22 cellular contexts compared by ENCODE assay signal in genomic region chr15:82828064-82828463, GRCh38. TPM values are rescaled to one million over a fixed set of nuclear protein-coding genes. Genes with fewer than 3 reads are reported as not detected.
DNase-seq lines count a peak whose midpoint lies in the region; ATAC-seq and TF ChIP-seq lines count a peak whose summit lies in the region.
"Had no signal": no experiment of that assay in that cellular context is flagged by ENCODE, and none has a peak within 500 bp of the region (broad histone marks: within the 10 kb centered on the region; RNA-seq: fewer than 3 reads in every experiment).

No MANE protein-coding gene starts in this region.

- H3K4me1 Mint-ChIP-seq in CD8-positive, alpha-beta T cell (ENCODE audit: low read depth), result peaks cover 7% of the 10 kb centered on the region

- TF ChIP-seq CTCF in CD8-positive, alpha-beta T cell (IDR thresholded peaks at IDR 0.05), result no peak
- TF ChIP-seq CTCF in choroid plexus epithelial cell (conservative IDR thresholded peaks at IDR 0.05; ENCODE audit: low read depth, low read length) (no peak), liver (IDR thresholded peaks at IDR 0.05; ENCODE audit: low read depth, low read length, missing input control) (no peak)

- H3K9me3 ChIP-seq in CD8-positive, alpha-beta T cell (ENCODE audit: low read length), result no peaks in the 10 kb centered on the region
- H3K9me3 ChIP-seq in liver (ENCODE audit: control insufficient read depth in 4 of 4, low read length in 3 of 4), result no peaks in the 10 kb centered on the region
- H3K9me3 ChIP-seq: sigmoid colon, SJSA1, vagina had no signal

- no peaks in the 10 kb centered on the region for H3K27me3 ChIP-seq in CD8-positive, alpha-beta T cell (ENCODE audit: insufficient read depth, low read length)
- H3K27me3 ChIP-seq in liver (ENCODE audit: control insufficient read depth in 4 of 4, insufficient read depth in 4 of 4, low read length in 3 of 4), result no peaks in the 10 kb centered on the region
- H3K27me3 ChIP-seq: sigmoid colon, SJSA1, vagina had no signal

- no peak overlapping the region for H3K9ac ChIP-seq in liver (ENCODE audit: low read depth in 1 of 2, low read length in 2 of 2)

- intact Hi-C loops in CD8-positive, alpha-beta T cell (cut with DNase I, micrococcal nuclease), result no loop called here

- 69% methylated on average over 1 of the region's 1 CpG for WGBS in liver

- no peaks in the 10 kb centered on the region for H3K4me1 ChIP-seq in CD8-positive, alpha-beta T cell (ENCODE audit: insufficient read depth, low read length)
- peaks cover 2 to 38% (median 31%) of the 10 kb centered on the region in 4 donors for H3K4me1 ChIP-seq in liver (ENCODE audit: control insufficient read depth in 4 of 4, insufficient read depth in 4 of 4, low read length in 3 of 4)
- H3K4me1 ChIP-seq: vagina had no signal

- POLR2A ChIA-PET in CD8-positive, alpha-beta T cell (lab: Charles Lee), result no interaction called here

- no peak overlapping the region for H3K4me3 ChIP-seq in CD8-positive, alpha-beta T cell (ENCODE audit: low read depth, low read length)
- H3K4me3 ChIP-seq in choroid plexus epithelial cell (ENCODE audit: low read depth, low read length), result no peak overlapping the region
- H3K4me3 ChIP-seq in liver (ENCODE audit: low read depth in 1 of 3, low read length in 3 of 3), result no peak overlapping the region
- H3K4me3 ChIP-seq: sigmoid colon, SJSA1, vagina had no signal

- CTCF ChIA-PET in CD8-positive, alpha-beta T cell (lab: Charles Lee), result interaction anchor here (0.7 kb wide), 1 partner anchor 22 kb away, joined by 3 read pairs; no protein-coding TSS in a partner anchor

- TF ChIP-seq RAD21 in liver (IDR thresholded peaks at IDR 0.05), result peak; percentile 20 to 41

- in situ Hi-C loops in ACHN (cut with HindIII; ENCODE audit: low pct_ligation_motif_present, low pct_unique_long_range_greater_than_20kb, low sequenced_read_pairs), result no loop called here

- H3K9me3 Mint-ChIP-seq in CD8-positive, alpha-beta T cell, result no peaks in the 10 kb centered on the region
- H3K9me3 Mint-ChIP-seq: T-helper 2 cell treated with Interferon-gamma antibody and Interleukin-4, amounts not matched to agents 5 μg/mL and 100 μg/mL, for 36 hours had no signal

- peak overlapping the region; percentile 49 for H3K27ac Mint-ChIP-seq in CD8-positive, alpha-beta T cell
- H3K27ac Mint-ChIP-seq: T-helper 2 cell treated with Interferon-gamma antibody and Interleukin-4, amounts not matched to agents 5 μg/mL and 100 μg/mL, for 36 hours had no signal

- ATAC-seq in CD8-positive, alpha-beta T cell, result peak; percentile 10
- ATAC-seq in HG02623 (IDR thresholded peaks at IDR 0.05; ENCODE audit: unreplicated experiment), result no peak
- no peak for ATAC-seq in HG03469 (IDR thresholded peaks at IDR 0.05; ENCODE audit: unreplicated experiment)

- no peak overlapping the region for H3K27ac ChIP-seq in CD8-positive, alpha-beta T cell (ENCODE audit: low read depth, low read length)
- peak overlapping the region; percentile 5 to 49 for H3K27ac ChIP-seq in liver (ENCODE audit: low read depth in 1 of 2, low read length in 2 of 2)
- H3K27ac ChIP-seq: sigmoid colon, SJSA1, vagina had no signal

- H3K36me3 ChIP-seq in CD8-positive, alpha-beta T cell (ENCODE audit: insufficient read depth, low read length), result peaks cover 66% of the 10 kb centered on the region
- H3K36me3 ChIP-seq in liver (ENCODE audit: control insufficient read depth in 4 of 4, insufficient read depth in 3 of 4, low read depth in 1 of 4, low read length in 3 of 4), result peaks cover 15 to 46% (median 39%) of the 10 kb centered on the region in 4 donors

- DNase-seq in ACHN (peak; percentile 80), choroid plexus epithelial cell (ENCODE audit: low read depth) (peak; percentile 70), inferior parietal cortex (ENCODE audit: extremely low spot score) (no peak), D341Med (ENCODE audit: low spot score) (no peak)
- DNase-seq in CD8-positive, alpha-beta T cell, result no peak
- DNase-seq: activated gamma-delta T cell; AML-193; DMS 273 treated with DMSO at 0.1 percent for 48 hours; foreskin melanocyte; GF-D8; Karpas-422; NCI-H1105; NCI-H2171; sigmoid colon; stimulated activated CD4-positive, alpha-beta T cell treated with anti-CD3 and anti-CD28 coated beads, Interleukin-2, amount 100 ng/mL, for 24 hours had no signal

- peaks cover 81% of the 10 kb centered on the region for H3K36me3 Mint-ChIP-seq in CD8-positive, alpha-beta T cell

- no peak overlapping the region for H3K4me3 Mint-ChIP-seq in CD8-positive, alpha-beta T cell
- H3K4me3 Mint-ChIP-seq: T-helper 2 cell treated with Interferon-gamma antibody and Interleukin-4, amounts not matched to agents 5 μg/mL and 100 μg/mL, for 36 hours had no signal

- H3K27me3 Mint-ChIP-seq in CD8-positive, alpha-beta T cell (ENCODE audit: low read depth), result no peaks in the 10 kb centered on the region

TF ChIP-seq in liver, 16 proteins besides CTCF, POLR2A, EP300 and RAD21:
- TF ChIP-seq YY1 (IDR thresholded peaks at IDR 0.05) (peak; percentile 44), JUND (IDR thresholded peaks at IDR 0.05) (peak; percentile 64 to 71), HNF4A (conservative IDR thresholded peaks at IDR 0.05) (peak; percentile 79 to 82), RXRA (IDR thresholded peaks at IDR 0.05) (peak; percentile 69 to 76), REST (IDR thresholded peaks at IDR 0.05) (no peak), TAF1 (conservative IDR thresholded peaks at IDR 0.05) (no peak), FOXA2 (IDR thresholded peaks at IDR 0.05) (peak; percentile 37), EGR1 (IDR thresholded peaks at IDR 0.05; ENCODE audit: low read depth in 2 of 2) (no peak), ZBTB33 (IDR thresholded peaks at IDR 0.05) (peak; percentile 56), HNF4G (IDR thresholded peaks at IDR 0.05) (peak; percentile 36), SP1 (IDR thresholded peaks at IDR 0.05) (peak; percentile 32), FOXA1 (IDR thresholded peaks at IDR 0.05) (no peak), GABPA (IDR thresholded peaks at IDR 0.05 in 1 of 2, conservative IDR thresholded peaks at IDR 0.05 in 1 of 2) (no peak), NR2F2 (IDR thresholded peaks at IDR 0.05) (no peak)
- TF ChIP-seq, protein P1, sequence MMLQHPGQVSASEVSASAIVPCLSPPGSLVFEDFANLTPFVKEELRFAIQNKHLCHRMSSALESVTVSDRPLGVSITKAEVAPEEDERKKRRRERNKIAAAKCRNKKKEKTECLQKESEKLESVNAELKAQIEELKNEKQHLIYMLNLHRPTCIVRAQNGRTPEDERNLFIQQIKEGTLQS (IDR thresholded peaks at IDR 0.05), result peak; percentile 88
- TF ChIP-seq, protein P2, sequence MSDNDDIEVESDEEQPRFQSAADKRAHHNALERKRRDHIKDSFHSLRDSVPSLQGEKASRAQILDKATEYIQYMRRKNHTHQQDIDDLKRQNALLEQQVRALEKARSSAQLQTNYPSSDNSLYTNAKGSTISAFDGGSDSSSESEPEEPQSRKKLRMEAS (IDR thresholded peaks at IDR 0.05), result no peak

RNA-seq across cellular contexts. Expression of gene WHAMM, which starts 18.6 kb away (rescaled TPM):
- 100 to 1,000 TPM; 123 to 124 TPM for total RNA-seq in CD8-positive, alpha-beta T cell
- 1 to 10 TPM; 3.8 to 4.0 TPM for total RNA-seq in liver
- 1 to 10 TPM; 2.5 TPM for polyA plus RNA-seq in liver

RNA-seq across cellular contexts. Expression of gene FSD2, which starts 22.2 kb away (rescaled TPM):
- not detected for total RNA-seq in CD8-positive, alpha-beta T cell
- under 1 TPM; under 0.01 to 0.05 TPM for total RNA-seq in liver
- polyA plus RNA-seq in liver, result under 1 TPM in 1 of 2 donors, not detected in 1; 0.10 TPM
- total RNA-seq: HT-29, sigmoid colon, SJSA1, vagina had no signal
- polyA plus RNA-seq: sigmoid colon had no signal

Comparison
In these comparisons a context has a peak if more than half of its experiments do, and no peak if none do; other contexts are left out.
1. DNase-seq: peak in ACHN (single experiment) and choroid plexus epithelial cell (single experiment); none in CD8-positive, alpha-beta T cell (0 of 7), inferior parietal cortex (single experiment) and D341Med (single experiment).
2. RNA of gene WHAMM, which starts 18.6 kb away (total RNA-seq): 123 to 124 TPM in CD8-positive, alpha-beta T cell; 3.8 to 4.0 TPM in liver; every median in the first group is over 10 times any median in the second.